ENCODE assay signal across 30 cellular contexts in the genomic region with DNA sequence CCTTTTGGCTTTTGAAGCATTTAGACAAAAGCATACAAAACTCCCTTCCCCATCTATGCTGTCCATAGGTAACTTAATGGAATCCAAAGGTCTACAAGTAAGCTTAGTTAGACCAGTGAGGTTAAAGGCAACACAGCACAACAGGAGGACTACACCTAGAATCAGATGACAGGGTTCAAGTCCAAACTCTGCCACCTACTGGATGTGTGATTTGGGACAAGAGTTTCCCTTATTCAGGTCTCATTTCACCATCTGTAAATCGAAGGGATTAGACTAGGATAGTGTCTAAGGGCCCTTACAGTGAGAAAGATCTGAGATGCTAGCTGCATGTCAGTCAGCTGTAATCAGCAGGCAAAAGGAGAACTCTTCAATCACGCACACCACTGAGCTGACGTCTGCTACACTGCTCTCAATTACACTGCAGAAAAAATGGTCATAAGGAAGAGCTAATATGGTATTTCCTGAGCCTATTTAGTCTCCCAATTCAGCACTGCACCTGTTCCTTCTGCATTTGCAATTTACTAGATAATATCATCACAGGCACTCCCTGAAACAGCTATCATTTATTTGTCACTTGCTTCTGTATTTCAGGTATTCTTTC.
A peak's percentile ranks its signal among the peaks of the same experiment; 100 is the strongest.
DNase-seq lines count a peak whose midpoint lies in the region; ATAC-seq, FAIRE-seq and TF ChIP-seq lines count a peak whose summit lies in the region.
"Had no signal": no experiment of that assay in that cellular context is flagged by ENCODE, and none has a peak within 500 bp of the region (broad histone marks: within the 10 kb centered on the region; RNA-seq: fewer than 3 reads in every experiment).

No MANE protein-coding gene starts in this region.

- H2BK20ac ChIP-seq in H1 (ENCODE audit: low read length) = no peak overlapping the region

- H3K9me3 Mint-ChIP-seq in Caco-2 (ENCODE audit: unreplicated experiment) = peaks cover 6% of the 10 kb centered on the region
- H3K9me3 Mint-ChIP-seq: memory B cell had no signal

- H3K4me3 ChIP-seq in H1 (ENCODE audit: extremely low read depth in 1 of 4, insufficient read depth in 2 of 4, low read depth in 3 of 4, low read length in 4 of 4) = no peak overlapping the region
- no peak overlapping the region for H3K4me3 ChIP-seq in breast epithelium
- no peak overlapping the region for H3K4me3 ChIP-seq in Caco-2 (ENCODE audit: low read depth, low read length)
- H3K4me3 ChIP-seq: colonic mucosa, hepatocyte, MG63, skin epidermis, upper lobe of right lung had no signal

- no peak overlapping the region for H3K18ac ChIP-seq in H1 (ENCODE audit: extremely low read depth, low read length)

- H2AK5ac ChIP-seq in H1 (ENCODE audit: low read depth, low read length) = no peak overlapping the region

- H3K27ac Mint-ChIP-seq in Caco-2 (ENCODE audit: unreplicated experiment) = no peak overlapping the region
- H3K27ac Mint-ChIP-seq: activated CD4-positive, alpha-beta T cell treated with anti-CD3 and anti-CD28 coated beads, Interleukin-2, amount 10 ng/mL, durations not matched to agents 7 days and 5 days; activated CD8-positive, alpha-beta memory T cell treated with anti-CD3 and anti-CD28 coated beads, Interleukin-2, amount 10 ng/mL, durations not matched to agents 7 days and 5 days; activated T-cell treated with anti-CD3 and anti-CD28 coated beads, Interleukin-2, amount 50 U/mL, for 72 hours; memory B cell; naive B cell; T-helper 2 cell treated with Interferon-gamma antibody and Interleukin-4, amounts not matched to agents 5 μg/mL and 100 μg/mL, for 36 hours had no signal

- no peak overlapping the region for H2BK15ac ChIP-seq in H1 (ENCODE audit: low read length)

- peak; percentile 69 for FAIRE-seq in H1 (lab: Jason Lieb, UNC)
- FAIRE-seq: frontal cortex had no signal

- H3K36me3 ChIP-seq in H1 (ENCODE audit: control insufficient read depth in 2 of 4, insufficient read depth in 4 of 4, low read length in 3 of 4) (no peaks in the 10 kb centered on the region), breast epithelium (no peaks in the 10 kb centered on the region), Caco-2 (ENCODE audit: control insufficient read depth, insufficient read depth, low read length) (no peaks in the 10 kb centered on the region)
- H3K36me3 ChIP-seq: BE2C, colonic mucosa, MG63, upper lobe of right lung had no signal

- WGBS in H1 (ENCODE audit: extremely low coverage in 1 of 2, insufficient coverage in 1 of 2, insufficient read length in 1 of 2, insufficient replicate concordance in 2 of 2, low coverage in 1 of 2, low lambda C conversion rate in 2 of 2, missing lambda C conversion rate in 1 of 2), 2 experiments = 92% methylated on average over 3 of the region's 3 CpGs; no CpG with 5 or more reads in 1 of the 2 experiments

- H4K91ac ChIP-seq in H1 (replicated peaks; ENCODE audit: insufficient read length, low read length) = no peak overlapping the region

- H3K4ac ChIP-seq in H1 (replicated peaks; ENCODE audit: insufficient read length, low read depth, low read length) = no peak overlapping the region

- H2AFZ ChIP-seq in H1 (ENCODE audit: low read length) = no peak overlapping the region
- H2AFZ ChIP-seq: hepatocyte had no signal

- TF ChIP-seq POLR2A in H1 (IDR thresholded peaks at IDR 0.05; ENCODE audit: control extremely low read depth in 1 of 2, low read depth in 2 of 2, low read length in 2 of 2) (no peak), breast epithelium (IDR thresholded peaks at IDR 0.05) (no peak)

- H2BK120ac ChIP-seq in H1 (replicated peaks; ENCODE audit: low read depth, low read length) = no peak overlapping the region

- peak; percentile 10 to 38; a peak in 2 of 4 replicates for TF ChIP-seq RAD21 in H1 (IDR thresholded peaks at IDR 0.05 in 1 of 2, conservative IDR thresholded peaks at IDR 0.05 in 1 of 2; ENCODE audit: low read depth in 2 of 2, low read length in 2 of 2)

- DNase-seq in NCI-H2227 (lab: John Stamatoyannopoulos, UW; ENCODE audit: unreplicated experiment) (peak; percentile 24), NCI-H2227 treated with DMSO at 0.1 percent for 48 hours (lab: John Stamatoyannopoulos, UW) (no peak), NCI-H524 (lab: John Stamatoyannopoulos, UW) (peak; percentile 65 to 89), H1 (ENCODE audit: low read depth in 1 of 2, low spot score in 2 of 2) (no peak), breast epithelium (ENCODE audit: low spot score in 2 of 2) (no peak), Caco-2 (no peak)
- no peak for DNase-seq in stimulated activated CD4-positive, alpha-beta T cell treated with anti-CD3 and anti-CD28 coated beads, Interleukin-15, amount 100 ng/mL, for 24 hours
- DNase-seq: activated CD4-positive, alpha-beta T cell treated with anti-CD3 and anti-CD28 coated beads, Interleukin-2, amount 10 ng/mL, durations not matched to agents 7 days and 5 days; activated CD8-positive, alpha-beta memory T cell treated with anti-CD3 and anti-CD28 coated beads, Interleukin-2, amount 10 ng/mL, durations not matched to agents 7 days and 5 days; activated naive CD4-positive, alpha-beta T cell treated with Interleukin-2 at 50 U/mL for 16 hours; activated T-cell treated with anti-CD3 and anti-CD28 coated beads, Interleukin-2, amount 50 U/mL, for 72 hours; BE2C; colonic mucosa; COR-L47; DMS79 treated with DMSO at 0.1 percent for 48 hours; effector memory CD4-positive, alpha-beta T cell; immature natural killer cell; MG63; naive B cell; NCI-H1930; occipital lobe; stimulated activated CD4-positive, alpha-beta T cell treated with anti-CD3 and anti-CD28 coated beads, Interleukin-2, amount 100 ng/mL, for 24 hours; upper lobe of right lung had no signal

- TF ChIP-seq EP300 in H1 (IDR thresholded peaks at IDR 0.05; ENCODE audit: borderline replicate concordance in 1 of 2, low read depth in 2 of 2, low read length in 2 of 2) = no peak

- TF ChIP-seq CTCF in H1 (IDR thresholded peaks at IDR 0.05; ENCODE audit: control extremely low read depth in 1 of 3, insufficient read depth in 1 of 3, low read depth in 1 of 3, low read length in 3 of 3) = peak in 2 of 3 experiments; percentile 31 to 47; a peak in 2 of 4 replicates
- no peak for TF ChIP-seq CTCF in breast epithelium (IDR thresholded peaks at IDR 0.05)
- no peak for TF ChIP-seq CTCF in Caco-2 (IDR thresholded peaks at IDR 0.05; ENCODE audit: insufficient read depth in 1 of 2, low read depth in 1 of 2, low read length in 1 of 2, severe bottlenecking in 1 of 2, unreplicated experiment in 1 of 2)

- intact Hi-C loops in breast epithelium (cut with DNase I; ENCODE audit: low total_unique reads) (no loop called here), Caco-2 (cut with micrococcal nuclease; ENCODE audit: unreplicated experiment) (no loop called here)

- no peaks in the 10 kb centered on the region for H3K23me2 ChIP-seq in H1 (ENCODE audit: low read depth, low read length)

- no peak overlapping the region for H4K8ac ChIP-seq in H1 (ENCODE audit: extremely low read depth, insufficient read depth, low read length)

- H4K20me1 ChIP-seq in H1 (replicated peaks in 1 of 2; ENCODE audit: control insufficient read depth in 1 of 2, insufficient read depth in 2 of 2, low read length in 2 of 2) = no peaks in the 10 kb centered on the region

- no peaks in the 10 kb centered on the region for H3K79me2 ChIP-seq in H1 (ENCODE audit: control insufficient read depth in 1 of 2, insufficient read depth in 2 of 2, low read length in 2 of 2)
- H3K79me2 ChIP-seq: hepatocyte had no signal

- no peak overlapping the region for H2BK5ac ChIP-seq in H1 (ENCODE audit: low read depth, low read length)

- no peaks in the 10 kb centered on the region for H3K79me1 ChIP-seq in H1 (ENCODE audit: low read depth, low read length)

- H3K14ac ChIP-seq in H1 (ENCODE audit: insufficient read length) = no peak overlapping the region

- H2BK12ac ChIP-seq in H1 (ENCODE audit: low read depth, low read length) = 0 out of 2 replicates have a peak overlapping the region, but pooled peaks have one; percentile 27

- no peak overlapping the region for H3K9ac ChIP-seq in H1 (replicated peaks in 1 of 4; ENCODE audit: extremely low read depth in 1 of 4, low read depth in 3 of 4, low read length in 3 of 4)

- no peak overlapping the region for H3K23ac ChIP-seq in H1 (ENCODE audit: insufficient read length)

- CTCF ChIA-PET in H1 (lab: Charles Lee; ENCODE audit: partially characterized antibody) = interaction anchor here (0.8 to 6.0 kb wide), 26 partner anchors 12 to 241 kb away, joined by 3 to 62 read pairs (median 6); no protein-coding TSS in a partner anchor
- CTCF ChIA-PET in Caco-2 (lab: Charles Lee) = no interaction called here

- H3K4me2 ChIP-seq in H1 (ENCODE audit: insufficient read depth in 1 of 2, low read depth in 2 of 2, low read length in 2 of 2) = no peak overlapping the region
- H3K4me2 ChIP-seq: hepatocyte had no signal

- no peak overlapping the region for H3K4me3 Mint-ChIP-seq in Caco-2 (ENCODE audit: unreplicated experiment)
- H3K4me3 Mint-ChIP-seq: activated CD4-positive, alpha-beta T cell treated with anti-CD3 and anti-CD28 coated beads, Interleukin-2, amount 10 ng/mL, durations not matched to agents 7 days and 5 days; activated CD8-positive, alpha-beta memory T cell treated with anti-CD3 and anti-CD28 coated beads, Interleukin-2, amount 10 ng/mL, durations not matched to agents 7 days and 5 days; activated T-cell treated with anti-CD3 and anti-CD28 coated beads, Interleukin-2, amount 50 U/mL, for 72 hours; immature natural killer cell; memory B cell; naive B cell; T-helper 2 cell treated with Interferon-gamma antibody and Interleukin-4, amounts not matched to agents 5 μg/mL and 100 μg/mL, for 36 hours had no signal

- no peaks in the 10 kb centered on the region for H3K9me3 ChIP-seq in H1 (ENCODE audit: insufficient read depth in 2 of 2, low read depth in 1 of 2, low read length in 1 of 2)
- no peaks in the 10 kb centered on the region for H3K9me3 ChIP-seq in breast epithelium
- H3K9me3 ChIP-seq in Caco-2 = no peaks in the 10 kb centered on the region
- H3K9me3 ChIP-seq: BE2C, colonic mucosa, MG63, upper lobe of right lung had no signal

- no peaks in the 10 kb centered on the region for H3K27me3 ChIP-seq in H1 (replicated peaks in 1 of 4; ENCODE audit: control insufficient read depth in 3 of 4, extremely low read depth in 1 of 4, insufficient read depth in 3 of 4, low read length in 3 of 4)
- H3K27me3 ChIP-seq in breast epithelium = no peaks in the 10 kb centered on the region
- no peaks in the 10 kb centered on the region for H3K27me3 ChIP-seq in Caco-2 (replicated peaks; ENCODE audit: control insufficient read depth, insufficient read depth, low read length)
- H3K27me3 ChIP-seq: BE2C, colonic mucosa, hepatocyte, MG63, upper lobe of right lung had no signal

- no peaks in the 10 kb centered on the region for H3K36me3 Mint-ChIP-seq in Caco-2 (ENCODE audit: insufficient read depth, unreplicated experiment)

- no peaks in the 10 kb centered on the region for H3K27me3 Mint-ChIP-seq in Caco-2 (ENCODE audit: insufficient read depth, unreplicated experiment)
- H3K27me3 Mint-ChIP-seq: activated CD4-positive, alpha-beta T cell treated with anti-CD3 and anti-CD28 coated beads, Interleukin-2, amount 10 ng/mL, durations not matched to agents 7 days and 5 days; activated CD8-positive, alpha-beta memory T cell treated with anti-CD3 and anti-CD28 coated beads, Interleukin-2, amount 10 ng/mL, durations not matched to agents 7 days and 5 days; memory B cell; naive B cell had no signal

- POLR2A ChIA-PET in H1 (lab: Charles Lee; ENCODE audit: partially characterized antibody) = interaction anchor here (1.2 kb wide), 1 partner anchor 12 kb away, joined by 4 read pairs; no protein-coding TSS in a partner anchor
- POLR2A ChIA-PET in Caco-2 (lab: Charles Lee) = no interaction called here

- peaks cover 0 to 8% (median 2%) of the 10 kb centered on the region in 4 experiments; a peak in 2 of 7 replicates for H3K4me1 ChIP-seq in H1 (replicated peaks in 1 of 4; ENCODE audit: control insufficient read depth in 3 of 4, insufficient read depth in 4 of 4, low read length in 3 of 4)
- no peaks in the 10 kb centered on the region for H3K4me1 ChIP-seq in breast epithelium
- no peaks in the 10 kb centered on the region for H3K4me1 ChIP-seq in Caco-2
- H3K4me1 ChIP-seq: BE2C, colonic mucosa, upper lobe of right lung had no signal

- H3K27ac ChIP-seq in H1 (ENCODE audit: low read depth, low read length) = no peak overlapping the region
- no peak overlapping the region for H3K27ac ChIP-seq in breast epithelium
- H3K27ac ChIP-seq: colonic mucosa, hepatocyte, skin epidermis, upper lobe of right lung had no signal

- no peaks in the 10 kb centered on the region for H3K4me1 Mint-ChIP-seq in Caco-2 (ENCODE audit: low read depth, unreplicated experiment)
- H3K4me1 Mint-ChIP-seq: activated CD4-positive, alpha-beta T cell treated with anti-CD3 and anti-CD28 coated beads, Interleukin-2, amount 10 ng/mL, durations not matched to agents 7 days and 5 days; activated CD8-positive, alpha-beta memory T cell treated with anti-CD3 and anti-CD28 coated beads, Interleukin-2, amount 10 ng/mL, durations not matched to agents 7 days and 5 days; memory B cell; naive B cell had no signal

- BruUV-seq in Caco-2 (replicated peaks; lab: Mats Ljungman, UMichigan) = no TSS peak

- H3K56ac ChIP-seq in H1 (replicated peaks; ENCODE audit: insufficient read length, low read depth, low read length) = no peak overlapping the region

- no peak for ATAC-seq in HG02623 (IDR thresholded peaks at IDR 0.05; ENCODE audit: unreplicated experiment)
- ATAC-seq: activated CD8-positive, alpha-beta memory T cell treated with anti-CD3 and anti-CD28 coated beads, Interleukin-2, amount 10 ng/mL, durations not matched to agents 7 days and 5 days; activated T-cell treated with anti-CD3 and anti-CD28 coated beads, Interleukin-2, amount 50 U/mL, for 72 hours; esophagus mucosa; upper lobe of right lung had no signal

- no peak overlapping the region for H4K5ac ChIP-seq in H1 (ENCODE audit: insufficient read length, low read depth, low read length)

Comparison
In these comparisons a context has a peak if more than half of its experiments do, and no peak if none do; other contexts are left out.
1. DNase-seq: peak in NCI-H2227 (single experiment) and NCI-H524 (2 of 2); none in NCI-H2227 treated with DMSO at 0.1 percent for 48 hours (single experiment), H1 (0 of 2), breast epithelium (0 of 2), stimulated activated CD4-positive, alpha-beta T cell treated with anti-CD3 and anti-CD28 coated beads, Interleukin-15, amount 100 ng/mL, for 24 hours (single experiment) and Caco-2 (0 of 2).
2. CTCF ChIP-seq: peak in H1 (2 of 3); none in breast epithelium (0 of 3) and Caco-2 (0 of 2).